1 cellular context compared by ENCODE assay signal in genomic region chr3:142657033-142657432, GRCh38.
TF ChIP-seq lines count a peak whose summit lies in the region.

No MANE protein-coding gene starts in this region.

TF ChIP-seq in H1, 55 proteins besides CTCF, POLR2A, EP300 and RAD21 (continued from another document):
- TF ChIP-seq, protein P1, sequence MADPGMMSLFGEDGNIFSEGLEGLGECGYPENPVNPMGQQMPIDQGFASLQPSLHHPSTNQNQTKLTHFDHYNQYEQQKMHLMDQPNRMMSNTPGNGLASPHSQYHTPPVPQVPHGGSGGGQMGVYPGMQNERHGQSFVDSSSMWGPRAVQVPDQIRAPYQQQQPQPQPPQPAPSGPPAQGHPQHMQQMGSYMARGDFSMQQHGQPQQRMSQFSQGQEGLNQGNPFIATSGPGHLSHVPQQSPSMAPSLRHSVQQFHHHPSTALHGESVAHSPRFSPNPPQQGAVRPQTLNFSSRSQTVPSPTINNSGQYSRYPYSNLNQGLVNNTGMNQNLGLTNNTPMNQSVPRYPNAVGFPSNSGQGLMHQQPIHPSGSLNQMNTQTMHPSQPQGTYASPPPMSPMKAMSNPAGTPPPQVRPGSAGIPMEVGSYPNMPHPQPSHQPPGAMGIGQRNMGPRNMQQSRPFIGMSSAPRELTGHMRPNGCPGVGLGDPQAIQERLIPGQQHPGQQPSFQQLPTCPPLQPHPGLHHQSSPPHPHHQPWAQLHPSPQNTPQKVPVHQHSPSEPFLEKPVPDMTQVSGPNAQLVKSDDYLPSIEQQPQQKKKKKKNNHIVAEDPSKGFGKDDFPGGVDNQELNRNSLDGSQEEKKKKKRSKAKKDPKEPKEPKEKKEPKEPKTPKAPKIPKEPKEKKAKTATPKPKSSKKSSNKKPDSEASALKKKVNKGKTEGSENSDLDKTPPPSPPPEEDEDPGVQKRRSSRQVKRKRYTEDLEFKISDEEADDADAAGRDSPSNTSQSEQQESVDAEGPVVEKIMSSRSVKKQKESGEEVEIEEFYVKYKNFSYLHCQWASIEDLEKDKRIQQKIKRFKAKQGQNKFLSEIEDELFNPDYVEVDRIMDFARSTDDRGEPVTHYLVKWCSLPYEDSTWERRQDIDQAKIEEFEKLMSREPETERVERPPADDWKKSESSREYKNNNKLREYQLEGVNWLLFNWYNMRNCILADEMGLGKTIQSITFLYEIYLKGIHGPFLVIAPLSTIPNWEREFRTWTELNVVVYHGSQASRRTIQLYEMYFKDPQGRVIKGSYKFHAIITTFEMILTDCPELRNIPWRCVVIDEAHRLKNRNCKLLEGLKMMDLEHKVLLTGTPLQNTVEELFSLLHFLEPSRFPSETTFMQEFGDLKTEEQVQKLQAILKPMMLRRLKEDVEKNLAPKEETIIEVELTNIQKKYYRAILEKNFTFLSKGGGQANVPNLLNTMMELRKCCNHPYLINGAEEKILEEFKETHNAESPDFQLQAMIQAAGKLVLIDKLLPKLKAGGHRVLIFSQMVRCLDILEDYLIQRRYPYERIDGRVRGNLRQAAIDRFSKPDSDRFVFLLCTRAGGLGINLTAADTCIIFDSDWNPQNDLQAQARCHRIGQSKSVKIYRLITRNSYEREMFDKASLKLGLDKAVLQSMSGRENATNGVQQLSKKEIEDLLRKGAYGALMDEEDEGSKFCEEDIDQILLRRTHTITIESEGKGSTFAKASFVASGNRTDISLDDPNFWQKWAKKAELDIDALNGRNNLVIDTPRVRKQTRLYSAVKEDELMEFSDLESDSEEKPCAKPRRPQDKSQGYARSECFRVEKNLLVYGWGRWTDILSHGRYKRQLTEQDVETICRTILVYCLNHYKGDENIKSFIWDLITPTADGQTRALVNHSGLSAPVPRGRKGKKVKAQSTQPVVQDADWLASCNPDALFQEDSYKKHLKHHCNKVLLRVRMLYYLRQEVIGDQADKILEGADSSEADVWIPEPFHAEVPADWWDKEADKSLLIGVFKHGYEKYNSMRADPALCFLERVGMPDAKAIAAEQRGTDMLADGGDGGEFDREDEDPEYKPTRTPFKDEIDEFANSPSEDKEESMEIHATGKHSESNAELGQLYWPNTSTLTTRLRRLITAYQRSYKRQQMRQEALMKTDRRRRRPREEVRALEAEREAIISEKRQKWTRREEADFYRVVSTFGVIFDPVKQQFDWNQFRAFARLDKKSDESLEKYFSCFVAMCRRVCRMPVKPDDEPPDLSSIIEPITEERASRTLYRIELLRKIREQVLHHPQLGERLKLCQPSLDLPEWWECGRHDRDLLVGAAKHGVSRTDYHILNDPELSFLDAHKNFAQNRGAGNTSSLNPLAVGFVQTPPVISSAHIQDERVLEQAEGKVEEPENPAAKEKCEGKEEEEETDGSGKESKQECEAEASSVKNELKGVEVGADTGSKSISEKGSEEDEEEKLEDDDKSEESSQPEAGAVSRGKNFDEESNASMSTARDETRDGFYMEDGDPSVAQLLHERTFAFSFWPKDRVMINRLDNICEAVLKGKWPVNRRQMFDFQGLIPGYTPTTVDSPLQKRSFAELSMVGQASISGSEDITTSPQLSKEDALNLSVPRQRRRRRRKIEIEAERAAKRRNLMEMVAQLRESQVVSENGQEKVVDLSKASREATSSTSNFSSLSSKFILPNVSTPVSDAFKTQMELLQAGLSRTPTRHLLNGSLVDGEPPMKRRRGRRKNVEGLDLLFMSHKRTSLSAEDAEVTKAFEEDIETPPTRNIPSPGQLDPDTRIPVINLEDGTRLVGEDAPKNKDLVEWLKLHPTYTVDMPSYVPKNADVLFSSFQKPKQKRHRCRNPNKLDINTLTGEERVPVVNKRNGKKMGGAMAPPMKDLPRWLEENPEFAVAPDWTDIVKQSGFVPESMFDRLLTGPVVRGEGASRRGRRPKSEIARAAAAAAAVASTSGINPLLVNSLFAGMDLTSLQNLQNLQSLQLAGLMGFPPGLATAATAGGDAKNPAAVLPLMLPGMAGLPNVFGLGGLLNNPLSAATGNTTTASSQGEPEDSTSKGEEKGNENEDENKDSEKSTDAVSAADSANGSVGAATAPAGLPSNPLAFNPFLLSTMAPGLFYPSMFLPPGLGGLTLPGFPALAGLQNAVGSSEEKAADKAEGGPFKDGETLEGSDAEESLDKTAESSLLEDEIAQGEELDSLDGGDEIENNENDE (IDR thresholded peaks at IDR 0.05; ENCODE audit: insufficient replicate concordance, low read length) = no peak
- TF ChIP-seq, protein P2, sequence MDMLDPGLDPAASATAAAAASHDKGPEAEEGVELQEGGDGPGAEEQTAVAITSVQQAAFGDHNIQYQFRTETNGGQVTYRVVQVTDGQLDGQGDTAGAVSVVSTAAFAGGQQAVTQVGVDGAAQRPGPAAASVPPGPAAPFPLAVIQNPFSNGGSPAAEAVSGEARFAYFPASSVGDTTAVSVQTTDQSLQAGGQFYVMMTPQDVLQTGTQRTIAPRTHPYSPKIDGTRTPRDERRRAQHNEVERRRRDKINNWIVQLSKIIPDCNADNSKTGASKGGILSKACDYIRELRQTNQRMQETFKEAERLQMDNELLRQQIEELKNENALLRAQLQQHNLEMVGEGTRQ (IDR thresholded peaks at IDR 0.05; ENCODE audit: low read length) = no peak
- TF ChIP-seq JUN (IDR thresholded peaks at IDR 0.05; ENCODE audit: low read depth, low read length) = no peak
